Comparison of ENCODE assay signal across 1 cellular context in the genomic region with DNA sequence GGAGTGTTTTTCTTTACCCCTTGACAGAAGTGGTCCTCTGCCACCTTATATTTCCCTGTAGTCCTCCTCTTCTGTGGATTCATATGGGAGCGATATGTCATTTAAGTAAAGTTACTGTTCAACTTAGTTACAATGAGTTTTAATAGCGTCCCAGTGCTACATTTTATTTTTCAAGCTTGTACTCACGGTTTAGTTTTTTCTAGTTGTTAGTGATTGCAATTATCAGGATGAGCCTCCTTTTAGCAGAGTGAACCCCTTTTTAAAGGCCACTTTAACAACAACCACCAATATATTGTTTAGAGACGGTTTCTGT.
TF ChIP-seq lines count a peak whose summit lies in the region.

No MANE protein-coding gene starts in this region.

TF ChIP-seq in K562, 482 proteins besides CTCF, POLR2A, EP300 and RAD21 (continued from another document):
- TF ChIP-seq, protein P1, sequence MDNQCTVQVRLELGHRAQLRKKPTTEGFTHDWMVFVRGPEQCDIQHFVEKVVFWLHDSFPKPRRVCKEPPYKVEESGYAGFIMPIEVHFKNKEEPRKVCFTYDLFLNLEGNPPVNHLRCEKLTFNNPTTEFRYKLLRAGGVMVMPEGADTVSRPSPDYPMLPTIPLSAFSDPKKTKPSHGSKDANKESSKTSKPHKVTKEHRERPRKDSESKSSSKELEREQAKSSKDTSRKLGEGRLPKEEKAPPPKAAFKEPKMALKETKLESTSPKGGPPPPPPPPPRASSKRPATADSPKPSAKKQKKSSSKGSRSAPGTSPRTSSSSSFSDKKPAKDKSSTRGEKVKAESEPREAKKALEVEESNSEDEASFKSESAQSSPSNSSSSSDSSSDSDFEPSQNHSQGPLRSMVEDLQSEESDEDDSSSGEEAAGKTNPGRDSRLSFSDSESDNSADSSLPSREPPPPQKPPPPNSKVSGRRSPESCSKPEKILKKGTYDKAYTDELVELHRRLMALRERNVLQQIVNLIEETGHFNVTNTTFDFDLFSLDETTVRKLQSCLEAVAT (IDR thresholded peaks at IDR 0.05): peak; percentile 41 to 88; a peak in 3 of 4 replicates
- no peak for TF ChIP-seq RBM34 (IDR thresholded peaks at IDR 0.05; ENCODE audit: borderline replicate concordance, insufficient read depth, low read length)
- TF ChIP-seq, protein P2, sequence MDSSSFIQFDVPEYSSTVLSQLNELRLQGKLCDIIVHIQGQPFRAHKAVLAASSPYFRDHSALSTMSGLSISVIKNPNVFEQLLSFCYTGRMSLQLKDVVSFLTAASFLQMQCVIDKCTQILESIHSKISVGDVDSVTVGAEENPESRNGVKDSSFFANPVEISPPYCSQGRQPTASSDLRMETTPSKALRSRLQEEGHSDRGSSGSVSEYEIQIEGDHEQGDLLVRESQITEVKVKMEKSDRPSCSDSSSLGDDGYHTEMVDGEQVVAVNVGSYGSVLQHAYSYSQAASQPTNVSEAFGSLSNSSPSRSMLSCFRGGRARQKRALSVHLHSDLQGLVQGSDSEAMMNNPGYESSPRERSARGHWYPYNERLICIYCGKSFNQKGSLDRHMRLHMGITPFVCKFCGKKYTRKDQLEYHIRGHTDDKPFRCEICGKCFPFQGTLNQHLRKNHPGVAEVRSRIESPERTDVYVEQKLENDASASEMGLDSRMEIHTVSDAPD (CRISPR knock-in tag; IDR thresholded peaks at IDR 0.05): no peak
- no peak for TF ChIP-seq MYNN (IDR thresholded peaks at IDR 0.05)
- no peak for TF ChIP-seq MYNN (CRISPR knock-in tag; IDR thresholded peaks at IDR 0.05)
- TF ChIP-seq FIP1L1 (IDR thresholded peaks at IDR 0.05; ENCODE audit: low read depth, low read length, poor library complexity, severe bottlenecking): no peak
- peak; percentile 23; the same call in 1 of the 2 replicates for TF ChIP-seq LEF1 (IDR thresholded peaks at IDR 0.05)
- no peak for TF ChIP-seq ZBTB11 (CRISPR knock-in tag; IDR thresholded peaks at IDR 0.05)
- TF ChIP-seq, protein P3, sequence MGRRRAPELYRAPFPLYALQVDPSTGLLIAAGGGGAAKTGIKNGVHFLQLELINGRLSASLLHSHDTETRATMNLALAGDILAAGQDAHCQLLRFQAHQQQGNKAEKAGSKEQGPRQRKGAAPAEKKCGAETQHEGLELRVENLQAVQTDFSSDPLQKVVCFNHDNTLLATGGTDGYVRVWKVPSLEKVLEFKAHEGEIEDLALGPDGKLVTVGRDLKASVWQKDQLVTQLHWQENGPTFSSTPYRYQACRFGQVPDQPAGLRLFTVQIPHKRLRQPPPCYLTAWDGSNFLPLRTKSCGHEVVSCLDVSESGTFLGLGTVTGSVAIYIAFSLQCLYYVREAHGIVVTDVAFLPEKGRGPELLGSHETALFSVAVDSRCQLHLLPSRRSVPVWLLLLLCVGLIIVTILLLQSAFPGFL (CRISPR knock-in tag; IDR thresholded peaks at IDR 0.05): no peak
- peak; percentile 53; the same call in 1 of the 2 replicates for TF ChIP-seq THRAP3 (IDR thresholded peaks at IDR 0.05; ENCODE audit: borderline replicate concordance)
- TF ChIP-seq, protein P4, sequence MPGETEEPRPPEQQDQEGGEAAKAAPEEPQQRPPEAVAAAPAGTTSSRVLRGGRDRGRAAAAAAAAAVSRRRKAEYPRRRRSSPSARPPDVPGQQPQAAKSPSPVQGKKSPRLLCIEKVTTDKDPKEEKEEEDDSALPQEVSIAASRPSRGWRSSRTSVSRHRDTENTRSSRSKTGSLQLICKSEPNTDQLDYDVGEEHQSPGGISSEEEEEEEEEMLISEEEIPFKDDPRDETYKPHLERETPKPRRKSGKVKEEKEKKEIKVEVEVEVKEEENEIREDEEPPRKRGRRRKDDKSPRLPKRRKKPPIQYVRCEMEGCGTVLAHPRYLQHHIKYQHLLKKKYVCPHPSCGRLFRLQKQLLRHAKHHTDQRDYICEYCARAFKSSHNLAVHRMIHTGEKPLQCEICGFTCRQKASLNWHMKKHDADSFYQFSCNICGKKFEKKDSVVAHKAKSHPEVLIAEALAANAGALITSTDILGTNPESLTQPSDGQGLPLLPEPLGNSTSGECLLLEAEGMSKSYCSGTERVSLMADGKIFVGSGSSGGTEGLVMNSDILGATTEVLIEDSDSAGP (CRISPR knock-in tag; IDR thresholded peaks at IDR 0.05): no peak
- TF ChIP-seq GTF2E2 (tag; IDR thresholded peaks at IDR 0.05): no peak
- TF ChIP-seq ZNF41 (CRISPR knock-in tag; conservative IDR thresholded peaks at IDR 0.05): no peak
- TF ChIP-seq ZNF780A (CRISPR knock-in tag; IDR thresholded peaks at IDR 0.05): no peak
- TF ChIP-seq ILF3 (IDR thresholded peaks at IDR 0.05; ENCODE audit: borderline replicate concordance): 0 out of 2 replicates have a peak, but pooled peaks have one; percentile 33
- TF ChIP-seq ZBTB26 (CRISPR knock-in tag; IDR thresholded peaks at IDR 0.05): no peak
- no peak for TF ChIP-seq SUPT5H (IDR thresholded peaks at IDR 0.05)
- TF ChIP-seq TCF15 (CRISPR knock-in tag; IDR thresholded peaks at IDR 0.05): no peak
- TF ChIP-seq POLR2B (IDR thresholded peaks at IDR 0.05; ENCODE audit: low read depth, partially characterized antibody): peak; percentile 13
